In genomic region chr10:114547056-114547455, GRCh38 we compare ENCODE assay signal across 27 cellular contexts.
DNase-seq lines count a peak whose midpoint lies in the region; ATAC-seq, FAIRE-seq and TF ChIP-seq lines count a peak whose summit lies in the region.
"Had no signal": no experiment of that assay in that cellular context is flagged by ENCODE, and none has a peak within 500 bp of the region (broad histone marks: within the 10 kb centered on the region; RNA-seq: fewer than 3 reads in every experiment).

No MANE protein-coding gene starts in this region.

- peaks cover 55% of the 10 kb centered on the region for H3K4me1 ChIP-seq in CD4-positive, CD25-positive, alpha-beta regulatory T cell (ENCODE audit: control insufficient read depth, insufficient read depth, low read length, poor library complexity, severe bottlenecking)

- DNase-seq in activated CD8-positive, alpha-beta T cell treated with anti-CD3 and anti-CD28 coated beads for 36 hours, result no peak
- no peak for DNase-seq in activated CD8-positive, alpha-beta T cell treated with anti-CD3 and anti-CD28 coated beads, Interleukin-2, amount 10 ng/mL, durations not matched to agents 7 days and 5 days
- no peak for DNase-seq in CD4-positive, CD25-positive, alpha-beta regulatory T cell
- peak; percentile 47 for DNase-seq in dermis blood vessel endothelial cell
- DNase-seq in naive thymus-derived CD8-positive, alpha-beta T cell, result no peak
- no peak for DNase-seq in GM12892 (ENCODE audit: insufficient read length)
- DNase-seq: activated CD4-positive, CD25-positive, alpha-beta regulatory T cell treated with anti-CD3 and anti-CD28 coated beads, Interleukin-2, amount 50 U/mL, for 72 hours; amniotic stem cell; glutamatergic neuron; IMR-90; mesenchymal stem cell; NCI-H1105 treated with DMSO at 0.1 percent for 48 hours; NCI-H2029; NCI-H69; nephron progenitor cell; ovary; stimulated activated CD4-positive, alpha-beta T cell treated with anti-CD3 and anti-CD28 coated beads, Interleukin-12 subunit alpha, Interleukin-12 subunit beta, amount 100 ng/mL, for 4 hours; stimulated activated CD4-positive, alpha-beta T cell treated with anti-CD3 and anti-CD28 coated beads, Interleukin-4, amount 100 ng/mL, for 24 hours; stimulated activated naive B cell treated with anti-CD40 and anti-IgM and Interleukin-4, amounts not matched to agents 10 μg/mL and 1 μg/mL and 100 μg/mL, for 72 hours; transverse colon had no signal

- CTCF ChIA-PET in activated CD8-positive, alpha-beta T cell treated with anti-CD3 and anti-CD28 coated beads for 36 hours (lab: Charles Lee), result interaction anchor here (1.3 to 21.0 kb wide), 5 partner anchors 26 to 243 kb away, joined by 4 to 252 read pairs (median 24); no protein-coding TSS in a partner anchor
- CTCF ChIA-PET in activated CD8-positive, alpha-beta T cell treated with anti-CD3 and anti-CD28 coated beads, Interleukin-2, amount 10 ng/mL, durations not matched to agents 7 days and 5 days (lab: Charles Lee), result interaction anchor here (0.8 to 17.3 kb wide), 10 partner anchors 25 to 332 kb away, joined by 3 to 421 read pairs (median 5); partner anchors contain the start of gene FHIP2A

- no peak for FAIRE-seq in GM12892 (lab: Jason Lieb, UNC)
- FAIRE-seq: RCC 7860, TTC549 had no signal

- intact Hi-C loops in activated CD8-positive, alpha-beta T cell treated with anti-CD3 and anti-CD28 coated beads for 36 hours (cut with micrococcal nuclease), result loop anchor here (5.0 to 10.0 kb wide), 3 partner anchors 245 to 378 kb away; partner anchors contain the start of genes CCDC186 and TDRD1

- H3K27ac Mint-ChIP-seq in activated CD8-positive, alpha-beta T cell treated with anti-CD3 and anti-CD28 coated beads for 36 hours, result no peak overlapping the region
- no peak overlapping the region for H3K27ac Mint-ChIP-seq in activated CD8-positive, alpha-beta T cell treated with anti-CD3 and anti-CD28 coated beads, Interleukin-2, amount 10 ng/mL, durations not matched to agents 7 days and 5 days
- H3K27ac Mint-ChIP-seq in CD4-positive, CD25-positive, alpha-beta regulatory T cell, result peak overlapping the region; percentile 40 to 71 (median 43)
- H3K27ac Mint-ChIP-seq in naive thymus-derived CD8-positive, alpha-beta T cell, result peak overlapping the region; percentile 49 to 90 (median 80)
- H3K27ac Mint-ChIP-seq: activated T-helper 17 cell treated with anti-CD3 and anti-CD28 coated beads, Interleukin-2, amount 50 U/mL, for 72 hours; dendritic cell treated with granulocyte-macrophage colony-stimulating factor and Interleukin-4, amounts not matched to agents 40 ng/mL and 50 ng/mL, for 4 days; nephron progenitor cell had no signal

- H3K27ac ChIP-seq in CD4-positive, CD25-positive, alpha-beta regulatory T cell (ENCODE audit: insufficient read depth, low read length, poor library complexity, severe bottlenecking), result no peak overlapping the region
- H3K27ac ChIP-seq: ovary had no signal

- peaks cover 55% of the 10 kb centered on the region for H3K4me1 Mint-ChIP-seq in activated CD8-positive, alpha-beta T cell treated with anti-CD3 and anti-CD28 coated beads for 36 hours (ENCODE audit: low read depth)
- peaks cover 66% of the 10 kb centered on the region for H3K4me1 Mint-ChIP-seq in activated CD8-positive, alpha-beta T cell treated with anti-CD3 and anti-CD28 coated beads, Interleukin-2, amount 10 ng/mL, durations not matched to agents 7 days and 5 days (ENCODE audit: low read depth)
- peaks cover 23 to 70% (median 45%) of the 10 kb centered on the region in 4 donors for H3K4me1 Mint-ChIP-seq in CD4-positive, CD25-positive, alpha-beta regulatory T cell
- H3K4me1 Mint-ChIP-seq in naive thymus-derived CD8-positive, alpha-beta T cell, result peaks cover 29 to 75% (median 74%) of the 10 kb centered on the region in 4 donors

- H3K27me3 ChIP-seq in CD4-positive, CD25-positive, alpha-beta regulatory T cell (ENCODE audit: control insufficient read depth, insufficient read depth, low read length), result no peaks in the 10 kb centered on the region
- H3K27me3 ChIP-seq: ovary, right atrium auricular region, transverse colon had no signal

- POLR2A ChIA-PET in activated CD8-positive, alpha-beta T cell treated with anti-CD3 and anti-CD28 coated beads for 36 hours (lab: Charles Lee), result interaction anchor here (0.6 to 11.1 kb wide), 2 partner anchors 27 to 230 kb away, joined by 3 to 251 read pairs; no protein-coding TSS in a partner anchor
- POLR2A ChIA-PET in activated CD8-positive, alpha-beta T cell treated with anti-CD3 and anti-CD28 coated beads, Interleukin-2, amount 10 ng/mL, durations not matched to agents 7 days and 5 days (lab: Charles Lee), result interaction anchor here (1.2 to 12.0 kb wide), 2 partner anchors 22 to 289 kb away, joined by 8 to 226 read pairs; no protein-coding TSS in a partner anchor
- POLR2A ChIA-PET in naive thymus-derived CD8-positive, alpha-beta T cell (lab: Charles Lee), result interaction anchor here (18.4 kb wide), 1 partner anchor 23 kb away, joined by 654 read pairs; no protein-coding TSS in a partner anchor

- H3K4me3 ChIP-seq in CD4-positive, CD25-positive, alpha-beta regulatory T cell (ENCODE audit: low read depth, low read length), result no peak overlapping the region
- H3K4me3 ChIP-seq: ovary, right atrium auricular region, transverse colon had no signal

- no peaks in the 10 kb centered on the region for H3K27me3 Mint-ChIP-seq in activated CD8-positive, alpha-beta T cell treated with anti-CD3 and anti-CD28 coated beads for 36 hours
- H3K27me3 Mint-ChIP-seq in activated CD8-positive, alpha-beta T cell treated with anti-CD3 and anti-CD28 coated beads, Interleukin-2, amount 10 ng/mL, durations not matched to agents 7 days and 5 days (ENCODE audit: low read depth), result no peaks in the 10 kb centered on the region
- no peaks in the 10 kb centered on the region for H3K27me3 Mint-ChIP-seq in CD4-positive, CD25-positive, alpha-beta regulatory T cell
- no peaks in the 10 kb centered on the region for H3K27me3 Mint-ChIP-seq in naive thymus-derived CD8-positive, alpha-beta T cell
- H3K27me3 Mint-ChIP-seq: activated T-helper 17 cell treated with anti-CD3 and anti-CD28 coated beads, Interleukin-2, amount 50 U/mL, for 72 hours; stimulated activated naive B cell treated with anti-CD40 and anti-IgM and Interleukin-4, amounts not matched to agents 10 μg/mL and 1 μg/mL and 100 μg/mL, for 72 hours had no signal

- no peaks in the 10 kb centered on the region for H3K9me3 Mint-ChIP-seq in activated CD8-positive, alpha-beta T cell treated with anti-CD3 and anti-CD28 coated beads for 36 hours
- H3K9me3 Mint-ChIP-seq in activated CD8-positive, alpha-beta T cell treated with anti-CD3 and anti-CD28 coated beads, Interleukin-2, amount 10 ng/mL, durations not matched to agents 7 days and 5 days (ENCODE audit: insufficient read depth), result no peaks in the 10 kb centered on the region
- H3K9me3 Mint-ChIP-seq in CD4-positive, CD25-positive, alpha-beta regulatory T cell, result no peaks in the 10 kb centered on the region
- H3K9me3 Mint-ChIP-seq in naive thymus-derived CD8-positive, alpha-beta T cell, result no peaks in the 10 kb centered on the region
- H3K9me3 Mint-ChIP-seq: activated T-helper 17 cell treated with anti-CD3 and anti-CD28 coated beads, Interleukin-2, amount 50 U/mL, for 72 hours; dendritic cell treated with granulocyte-macrophage colony-stimulating factor and Interleukin-4, amounts not matched to agents 40 ng/mL and 50 ng/mL, for 4 days; nephron progenitor cell; stimulated activated naive B cell treated with anti-CD40 and anti-IgM and Interleukin-4, amounts not matched to agents 10 μg/mL and 1 μg/mL and 100 μg/mL, for 72 hours had no signal

- H3K4me3 Mint-ChIP-seq in activated CD8-positive, alpha-beta T cell treated with anti-CD3 and anti-CD28 coated beads for 36 hours, result peak overlapping the region; percentile 59
- H3K4me3 Mint-ChIP-seq in activated CD8-positive, alpha-beta T cell treated with anti-CD3 and anti-CD28 coated beads, Interleukin-2, amount 10 ng/mL, durations not matched to agents 7 days and 5 days, result no peak overlapping the region
- peak overlapping the region in 1 of 4 donors; percentile 55 for H3K4me3 Mint-ChIP-seq in CD4-positive, CD25-positive, alpha-beta regulatory T cell
- H3K4me3 Mint-ChIP-seq in naive thymus-derived CD8-positive, alpha-beta T cell, result peak overlapping the region; percentile 50 to 81 (median 68)
- H3K4me3 Mint-ChIP-seq: activated T-helper 17 cell treated with anti-CD3 and anti-CD28 coated beads, Interleukin-2, amount 50 U/mL, for 72 hours; dendritic cell treated with granulocyte-macrophage colony-stimulating factor and Interleukin-4, amounts not matched to agents 40 ng/mL and 50 ng/mL, for 4 days; nephron progenitor cell had no signal

- no peaks in the 10 kb centered on the region for H3K36me3 ChIP-seq in CD4-positive, CD25-positive, alpha-beta regulatory T cell (ENCODE audit: control insufficient read depth, insufficient read depth, low read length)
- H3K36me3 ChIP-seq: ovary, transverse colon had no signal

- H3K36me3 Mint-ChIP-seq in activated CD8-positive, alpha-beta T cell treated with anti-CD3 and anti-CD28 coated beads for 36 hours (ENCODE audit: low read depth), result no peaks in the 10 kb centered on the region
- H3K36me3 Mint-ChIP-seq in activated CD8-positive, alpha-beta T cell treated with anti-CD3 and anti-CD28 coated beads, Interleukin-2, amount 10 ng/mL, durations not matched to agents 7 days and 5 days (ENCODE audit: low read depth), result no peaks in the 10 kb centered on the region
- no peaks in the 10 kb centered on the region for H3K36me3 Mint-ChIP-seq in CD4-positive, CD25-positive, alpha-beta regulatory T cell
- no peaks in the 10 kb centered on the region for H3K36me3 Mint-ChIP-seq in naive thymus-derived CD8-positive, alpha-beta T cell
- H3K36me3 Mint-ChIP-seq: stimulated activated naive B cell treated with anti-CD40 and anti-IgM and Interleukin-4, amounts not matched to agents 10 μg/mL and 1 μg/mL and 100 μg/mL, for 72 hours had no signal

- H3K9me3 ChIP-seq in CD4-positive, CD25-positive, alpha-beta regulatory T cell (ENCODE audit: control insufficient read depth in 2 of 2, low read length in 2 of 2), result no peaks in the 10 kb centered on the region
- H3K9me3 ChIP-seq: ovary, right atrium auricular region, transverse colon had no signal

- no peak for TF ChIP-seq POLR2A in GM12892 (IDR thresholded peaks at IDR 0.05; ENCODE audit: low read depth, low read length)

- no peak for TF ChIP-seq CTCF in activated CD8-positive, alpha-beta T cell treated with anti-CD3 and anti-CD28 coated beads for 36 hours (IDR thresholded peaks at IDR 0.05)

- no peak for ATAC-seq in activated CD8-positive, alpha-beta T cell treated with anti-CD3 and anti-CD28 coated beads for 36 hours
- ATAC-seq in activated CD8-positive, alpha-beta T cell treated with anti-CD3 and anti-CD28 coated beads, Interleukin-2, amount 10 ng/mL, durations not matched to agents 7 days and 5 days, result no peak
- ATAC-seq in CD4-positive, CD25-positive, alpha-beta regulatory T cell (ENCODE audit: low read depth in 2 of 2), result no peak
- no peak for ATAC-seq in naive thymus-derived CD8-positive, alpha-beta T cell
- ATAC-seq in GM21723 (IDR thresholded peaks at IDR 0.05; ENCODE audit: unreplicated experiment) (no peak), HG03469 (IDR thresholded peaks at IDR 0.05; ENCODE audit: unreplicated experiment) (no peak)
- ATAC-seq: activated T-helper 17 cell treated with anti-CD3 and anti-CD28 coated beads, Interleukin-2, amount 50 U/mL, for 72 hours; stimulated activated naive B cell treated with anti-CD40 and anti-IgM and Interleukin-4, amounts not matched to agents 10 μg/mL and 1 μg/mL and 100 μg/mL, for 72 hours had no signal

Comparison
In these comparisons a context has a peak if more than half of its experiments do, and no peak if none do; other contexts are left out.
1. H3K27ac Mint-ChIP-seq: peak in CD4-positive, CD25-positive, alpha-beta regulatory T cell (3 of 3) and naive thymus-derived CD8-positive, alpha-beta T cell (10 of 10); none in activated CD8-positive, alpha-beta T cell treated with anti-CD3 and anti-CD28 coated beads for 36 hours (single experiment) and activated CD8-positive, alpha-beta T cell treated with anti-CD3 and anti-CD28 coated beads, Interleukin-2, amount 10 ng/mL, durations not matched to agents 7 days and 5 days (single experiment).